In the genomic region with DNA sequence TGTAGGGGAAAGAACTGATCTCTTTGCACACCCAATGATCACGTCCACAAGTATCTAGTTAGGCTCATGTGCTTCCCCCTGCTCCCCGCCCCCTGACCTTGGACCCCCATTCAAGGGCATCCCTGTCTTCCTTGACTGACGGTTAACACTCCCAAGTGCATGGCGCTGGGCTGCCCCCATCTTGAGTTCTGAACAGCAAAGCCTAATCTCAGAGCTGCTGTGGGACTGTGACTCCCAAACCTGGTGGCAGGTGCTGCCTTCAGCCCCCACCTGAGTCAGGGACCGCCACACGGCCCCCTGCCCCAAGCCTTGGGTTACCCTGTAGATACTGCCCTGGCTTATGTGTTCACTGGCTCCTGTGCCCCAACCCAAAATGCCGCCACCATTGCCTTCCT, we compare ENCODE assay signal across 1 cellular context.
TF ChIP-seq lines count a peak whose summit lies in the region.

No MANE protein-coding gene starts in this region.

TF ChIP-seq in GM23338, 12 proteins besides CTCF, POLR2A, EP300 and RAD21 (continued from another document):
- TF ChIP-seq, protein P1, sequence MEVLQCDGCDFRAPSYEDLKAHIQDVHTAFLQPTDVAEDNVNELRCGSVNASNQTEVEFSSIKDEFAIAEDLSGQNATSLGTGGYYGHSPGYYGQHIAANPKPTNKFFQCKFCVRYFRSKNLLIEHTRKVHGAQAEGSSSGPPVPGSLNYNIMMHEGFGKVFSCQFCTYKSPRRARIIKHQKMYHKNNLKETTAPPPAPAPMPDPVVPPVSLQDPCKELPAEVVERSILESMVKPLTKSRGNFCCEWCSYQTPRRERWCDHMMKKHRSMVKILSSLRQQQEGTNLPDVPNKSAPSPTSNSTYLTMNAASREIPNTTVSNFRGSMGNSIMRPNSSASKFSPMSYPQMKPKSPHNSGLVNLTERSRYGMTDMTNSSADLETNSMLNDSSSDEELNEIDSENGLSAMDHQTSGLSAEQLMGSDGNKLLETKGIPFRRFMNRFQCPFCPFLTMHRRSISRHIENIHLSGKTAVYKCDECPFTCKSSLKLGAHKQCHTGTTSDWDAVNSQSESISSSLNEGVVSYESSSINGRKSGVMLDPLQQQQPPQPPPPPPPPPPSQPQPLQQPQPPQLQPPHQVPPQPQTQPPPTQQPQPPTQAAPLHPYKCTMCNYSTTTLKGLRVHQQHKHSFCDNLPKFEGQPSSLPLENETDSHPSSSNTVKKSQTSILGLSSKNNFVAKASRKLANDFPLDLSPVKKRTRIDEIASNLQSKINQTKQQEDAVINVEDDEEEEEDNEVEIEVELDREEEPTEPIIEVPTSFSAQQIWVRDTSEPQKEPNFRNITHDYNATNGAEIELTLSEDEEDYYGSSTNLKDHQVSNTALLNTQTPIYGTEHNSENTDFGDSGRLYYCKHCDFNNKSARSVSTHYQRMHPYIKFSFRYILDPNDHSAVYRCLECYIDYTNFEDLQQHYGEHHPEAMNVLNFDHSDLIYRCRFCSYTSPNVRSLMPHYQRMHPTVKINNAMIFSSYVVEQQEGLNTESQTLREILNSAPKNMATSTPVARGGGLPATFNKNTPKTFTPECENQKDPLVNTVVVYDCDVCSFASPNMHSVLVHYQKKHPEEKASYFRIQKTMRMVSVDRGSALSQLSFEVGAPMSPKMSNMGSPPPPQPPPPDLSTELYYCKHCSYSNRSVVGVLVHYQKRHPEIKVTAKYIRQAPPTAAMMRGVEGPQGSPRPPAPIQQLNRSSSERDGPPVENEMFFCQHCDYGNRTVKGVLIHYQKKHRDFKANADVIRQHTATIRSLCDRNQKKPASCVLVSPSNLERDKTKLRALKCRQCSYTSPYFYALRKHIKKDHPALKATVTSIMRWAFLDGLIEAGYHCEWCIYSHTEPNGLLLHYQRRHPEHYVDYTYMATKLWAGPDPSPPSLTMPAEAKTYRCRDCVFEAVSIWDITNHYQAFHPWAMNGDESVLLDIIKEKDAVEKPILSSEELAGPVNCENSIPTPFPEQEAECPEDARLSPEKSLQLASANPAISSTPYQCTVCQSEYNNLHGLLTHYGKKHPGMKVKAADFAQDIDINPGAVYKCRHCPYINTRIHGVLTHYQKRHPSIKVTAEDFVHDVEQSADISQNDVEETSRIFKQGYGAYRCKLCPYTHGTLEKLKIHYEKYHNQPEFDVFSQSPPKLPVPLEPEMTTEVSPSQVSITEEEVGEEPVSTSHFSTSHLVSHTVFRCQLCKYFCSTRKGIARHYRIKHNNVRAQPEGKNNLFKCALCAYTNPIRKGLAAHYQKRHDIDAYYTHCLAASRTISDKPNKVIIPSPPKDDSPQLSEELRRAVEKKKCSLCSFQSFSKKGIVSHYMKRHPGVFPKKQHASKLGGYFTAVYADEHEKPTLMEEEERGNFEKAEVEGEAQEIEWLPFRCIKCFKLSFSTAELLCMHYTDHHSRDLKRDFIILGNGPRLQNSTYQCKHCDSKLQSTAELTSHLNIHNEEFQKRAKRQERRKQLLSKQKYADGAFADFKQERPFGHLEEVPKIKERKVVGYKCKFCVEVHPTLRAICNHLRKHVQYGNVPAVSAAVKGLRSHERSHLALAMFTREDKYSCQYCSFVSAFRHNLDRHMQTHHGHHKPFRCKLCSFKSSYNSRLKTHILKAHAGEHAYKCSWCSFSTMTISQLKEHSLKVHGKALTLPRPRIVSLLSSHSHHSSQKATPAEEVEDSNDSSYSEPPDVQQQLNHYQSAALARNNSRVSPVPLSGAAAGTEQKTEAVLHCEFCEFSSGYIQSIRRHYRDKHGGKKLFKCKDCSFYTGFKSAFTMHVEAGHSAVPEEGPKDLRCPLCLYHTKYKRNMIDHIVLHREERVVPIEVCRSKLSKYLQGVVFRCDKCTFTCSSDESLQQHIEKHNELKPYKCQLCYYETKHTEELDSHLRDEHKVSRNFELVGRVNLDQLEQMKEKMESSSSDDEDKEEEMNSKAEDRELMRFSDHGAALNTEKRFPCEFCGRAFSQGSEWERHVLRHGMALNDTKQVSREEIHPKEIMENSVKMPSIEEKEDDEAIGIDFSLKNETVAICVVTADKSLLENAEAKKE (CRISPR knock-in tag; IDR thresholded peaks at IDR 0.05): no peak
- TF ChIP-seq, protein P2, sequence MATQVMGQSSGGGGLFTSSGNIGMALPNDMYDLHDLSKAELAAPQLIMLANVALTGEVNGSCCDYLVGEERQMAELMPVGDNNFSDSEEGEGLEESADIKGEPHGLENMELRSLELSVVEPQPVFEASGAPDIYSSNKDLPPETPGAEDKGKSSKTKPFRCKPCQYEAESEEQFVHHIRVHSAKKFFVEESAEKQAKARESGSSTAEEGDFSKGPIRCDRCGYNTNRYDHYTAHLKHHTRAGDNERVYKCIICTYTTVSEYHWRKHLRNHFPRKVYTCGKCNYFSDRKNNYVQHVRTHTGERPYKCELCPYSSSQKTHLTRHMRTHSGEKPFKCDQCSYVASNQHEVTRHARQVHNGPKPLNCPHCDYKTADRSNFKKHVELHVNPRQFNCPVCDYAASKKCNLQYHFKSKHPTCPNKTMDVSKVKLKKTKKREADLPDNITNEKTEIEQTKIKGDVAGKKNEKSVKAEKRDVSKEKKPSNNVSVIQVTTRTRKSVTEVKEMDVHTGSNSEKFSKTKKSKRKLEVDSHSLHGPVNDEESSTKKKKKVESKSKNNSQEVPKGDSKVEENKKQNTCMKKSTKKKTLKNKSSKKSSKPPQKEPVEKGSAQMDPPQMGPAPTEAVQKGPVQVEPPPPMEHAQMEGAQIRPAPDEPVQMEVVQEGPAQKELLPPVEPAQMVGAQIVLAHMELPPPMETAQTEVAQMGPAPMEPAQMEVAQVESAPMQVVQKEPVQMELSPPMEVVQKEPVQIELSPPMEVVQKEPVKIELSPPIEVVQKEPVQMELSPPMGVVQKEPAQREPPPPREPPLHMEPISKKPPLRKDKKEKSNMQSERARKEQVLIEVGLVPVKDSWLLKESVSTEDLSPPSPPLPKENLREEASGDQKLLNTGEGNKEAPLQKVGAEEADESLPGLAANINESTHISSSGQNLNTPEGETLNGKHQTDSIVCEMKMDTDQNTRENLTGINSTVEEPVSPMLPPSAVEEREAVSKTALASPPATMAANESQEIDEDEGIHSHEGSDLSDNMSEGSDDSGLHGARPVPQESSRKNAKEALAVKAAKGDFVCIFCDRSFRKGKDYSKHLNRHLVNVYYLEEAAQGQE (IDR thresholded peaks at IDR 0.05; ENCODE audit: unreplicated experiment): no peak
- TF ChIP-seq STAT1 (IDR thresholded peaks at IDR 0.05; ENCODE audit: unreplicated experiment) (no peak), EZH2 (IDR thresholded peaks at IDR 0.05; ENCODE audit: low read depth, unreplicated experiment) (no peak), CREB1 (CRISPR knock-in tag; IDR thresholded peaks at IDR 0.05; ENCODE audit: low read depth) (no peak), JUNB (IDR thresholded peaks at IDR 0.05; ENCODE audit: unreplicated experiment) (no peak), EZH2phosphoT487 (IDR thresholded peaks at IDR 0.05; ENCODE audit: unreplicated experiment) (no peak)
TF ChIP-seq in GM23338: peak in this region for 0.
